ENCODE assay signal across 27 cellular contexts in genomic region chr1:198135366-198135765, GRCh38.
"Had no signal": no experiment of that assay in that cellular context is flagged by ENCODE, and none has a peak within 500 bp of the region (broad histone marks: within the 10 kb centered on the region; RNA-seq: fewer than 3 reads in every experiment).

No MANE protein-coding gene starts in this region.

- H3K27me3 Mint-ChIP-seq: naive thymus-derived CD8-positive, alpha-beta T cell; stimulated activated naive CD8-positive, alpha-beta T cell treated with anti-CD3 and anti-CD28 coated beads, Interleukin-15, Interleukin-2, amounts not matched to agents 100 ng/mL and 50 ng/mL, for 24 hours had no signal

- H3K27me3 ChIP-seq: neutrophil, pancreas, right lobe of liver, sigmoid colon, stomach, thyroid gland, tibial nerve, upper lobe of right lung, uterus had no signal

- H3K4me1 Mint-ChIP-seq: nephron progenitor cell, neural crest cell had no signal

- H3K27ac ChIP-seq: neutrophil, pancreas, prostate gland, right lobe of liver, sigmoid colon, stomach, thoracic aorta, thyroid gland, tibial nerve, upper lobe of right lung, uterus had no signal

- H3K4me3 ChIP-seq: pancreas, prostate gland, right lobe of liver, sigmoid colon, stomach, thoracic aorta, thyroid gland, tibial nerve, upper lobe of right lung, uterus had no signal

- ATAC-seq: naive thymus-derived CD8-positive, alpha-beta T cell; natural killer cell treated with Interleukin-12 subunit alpha and Interleukin-12 subunit beta and Interleukin-15 and Interleukin-18, amount 100 ng/mL, for 72 hours; pancreas; right cardiac atrium; right lobe of liver; stimulated activated effector memory CD8-positive, alpha-beta T cell treated with anti-CD3 and anti-CD28 coated beads, Interleukin-12 subunit alpha, Interleukin-12 subunit beta, amount 100 ng/mL, for 72 hours; stimulated activated naive B cell treated with anti-CD40 and anti-IgM and Interleukin-4, amounts not matched to agents 10 μg/mL and 1 μg/mL and 100 μg/mL, for 72 hours; upper lobe of right lung had no signal

- H3K27ac Mint-ChIP-seq: naive thymus-derived CD8-positive, alpha-beta T cell; natural killer cell treated with Interleukin-12 subunit alpha and Interleukin-12 subunit beta and Interleukin-15 and Interleukin-18, amount 100 ng/mL, for 72 hours; nephron progenitor cell; stimulated activated effector memory CD8-positive, alpha-beta T cell treated with anti-CD3 and anti-CD28 coated beads, Interleukin-12 subunit alpha, Interleukin-12 subunit beta, amount 100 ng/mL, for 72 hours; stimulated activated naive B cell treated with anti-CD40 and anti-IgM and Interleukin-4, amounts not matched to agents 10 μg/mL and 1 μg/mL and 100 μg/mL, for 72 hours; stimulated activated naive CD8-positive, alpha-beta T cell treated with anti-CD3 and anti-CD28 coated beads, Interleukin-15, Interleukin-2, amounts not matched to agents 100 ng/mL and 50 ng/mL, for 24 hours; type B pancreatic cell had no signal

- H3K4me3 Mint-ChIP-seq: naive thymus-derived CD8-positive, alpha-beta T cell; natural killer cell treated with Interleukin-12 subunit alpha and Interleukin-12 subunit beta and Interleukin-15 and Interleukin-18, amount 100 ng/mL, for 72 hours; nephron progenitor cell; neural crest cell; stimulated activated effector memory CD8-positive, alpha-beta T cell treated with anti-CD3 and anti-CD28 coated beads, Interleukin-12 subunit alpha, Interleukin-12 subunit beta, amount 100 ng/mL, for 72 hours; stimulated activated naive B cell treated with anti-CD40 and anti-IgM and Interleukin-4, amounts not matched to agents 10 μg/mL and 1 μg/mL and 100 μg/mL, for 72 hours; stimulated activated naive CD8-positive, alpha-beta T cell treated with anti-CD3 and anti-CD28 coated beads, Interleukin-15, Interleukin-2, amounts not matched to agents 100 ng/mL and 50 ng/mL, for 24 hours; type B pancreatic cell had no signal

- H3K4me1 ChIP-seq: pancreas, prostate gland, right lobe of liver, sigmoid colon, stomach, thyroid gland, tibial nerve, uterus had no signal

- H3K36me3 ChIP-seq: neutrophil, pancreas, prostate gland, right lobe of liver, sigmoid colon, stomach, thoracic aorta, thyroid gland, tibial nerve, upper lobe of right lung, uterus had no signal

- H3K36me3 Mint-ChIP-seq: stimulated activated effector memory CD8-positive, alpha-beta T cell treated with anti-CD3 and anti-CD28 coated beads, Interleukin-12 subunit alpha, Interleukin-12 subunit beta, amount 100 ng/mL, for 72 hours; type B pancreatic cell had no signal

- H3K9me3 ChIP-seq: neutrophil, pancreas, prostate gland, right lobe of liver, sigmoid colon, stomach, thoracic aorta, thyroid gland, upper lobe of right lung, uterus had no signal

- DNase-seq: naive thymus-derived CD8-positive, alpha-beta T cell; nephron progenitor cell; nucleus accumbens; pancreas; right cardiac atrium; right lobe of liver; sigmoid colon; small intestine; stimulated activated CD4-positive, alpha-beta T cell treated with anti-CD3 and anti-CD28 coated beads, Interleukin-15, amount 100 ng/mL, for 24 hours; stimulated activated CD4-positive, alpha-beta T cell treated with anti-CD3 and anti-CD28 coated beads, Interleukin-2, amount 100 ng/mL, for 24 hours; stimulated activated CD4-positive, alpha-beta T cell treated with anti-CD3 and anti-CD28 coated beads, Interleukin-2, amount 100 ng/mL, for 48 hours; stimulated activated CD4-positive, alpha-beta T cell treated with anti-CD3 and anti-CD28 coated beads, Interleukin-4, amount 100 ng/mL, for 24 hours; stimulated activated naive B cell treated with anti-CD40 and anti-IgM and Interleukin-4, amounts not matched to agents 10 μg/mL and 1 μg/mL and 100 μg/mL, for 72 hours; stimulated activated naive CD4-positive, alpha-beta T cell treated with Interleukin-2 at 50 U/mL for 16 hours; stomach; thyroid gland; upper lobe of right lung; uterus had no signal
